In the genomic region with DNA sequence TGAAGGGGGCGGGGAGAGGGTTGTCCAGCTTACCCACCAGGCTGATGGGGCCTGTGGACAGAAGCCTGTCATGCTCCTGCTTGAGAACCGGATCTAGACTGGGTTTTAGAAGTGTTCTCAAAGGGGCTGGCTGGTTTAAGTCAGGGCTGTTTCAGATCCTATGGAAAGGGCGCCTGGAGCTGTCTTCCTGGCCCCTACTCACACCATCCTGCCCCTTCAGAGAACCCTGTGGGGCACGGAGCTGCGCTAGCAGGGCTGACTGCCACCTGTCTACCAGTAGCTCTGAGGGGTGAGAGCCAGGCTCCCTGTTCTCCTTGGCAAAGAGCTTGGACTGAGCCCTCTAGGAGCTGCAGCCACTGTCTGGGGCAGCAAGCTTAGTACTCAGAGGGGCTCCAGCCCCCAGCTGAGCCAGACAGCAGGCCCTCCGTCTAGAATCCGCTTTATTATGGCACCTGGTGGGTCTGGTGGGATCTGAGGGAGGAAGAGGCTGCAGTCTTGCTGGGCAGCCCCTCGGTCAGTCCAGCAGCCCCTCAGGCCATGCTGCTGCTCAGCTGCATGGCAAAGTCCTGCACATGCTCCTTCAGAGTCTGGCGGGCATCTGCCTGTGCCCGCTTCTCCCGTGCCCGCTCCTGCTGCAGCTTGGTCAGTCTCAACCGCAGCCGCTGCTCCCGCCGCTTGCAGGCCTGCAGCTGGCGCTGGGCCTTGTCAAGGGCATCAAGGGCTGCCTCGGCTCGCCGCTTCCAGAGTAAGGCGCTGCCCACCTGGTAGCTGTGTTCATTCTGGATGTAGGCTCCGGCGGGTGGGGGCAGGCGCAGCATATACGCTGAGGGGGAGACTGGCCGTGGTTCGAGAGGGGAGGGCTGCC, we compare ENCODE assay signal across 8 cellular contexts. TPM values are rescaled to one million over a fixed set of nuclear protein-coding genes. Genes with fewer than 3 reads are reported as not detected.
DNase-seq lines count a peak whose midpoint lies in the region; ATAC-seq and TF ChIP-seq lines count a peak whose summit lies in the region.

No MANE protein-coding gene starts in this region.

- peak overlapping the region; percentile 97; the same call in 1 of the 2 replicates for H3K9ac ChIP-seq in OCI-LY1 (ENCODE audit: low read length)

- H3K4me3 ChIP-seq in OCI-LY1 (ENCODE audit: low read depth, low read length, poor library complexity, severe bottlenecking), result peak overlapping the region; percentile 85

- peak overlapping the region; percentile 98 for H3K4me2 ChIP-seq in OCI-LY1 (ENCODE audit: low read length)

- H3K27ac Mint-ChIP-seq in activated CD8-positive, alpha-beta memory T cell treated with anti-CD3 and anti-CD28 coated beads, Interleukin-2, amount 10 ng/mL, durations not matched to agents 7 days and 5 days, result peak overlapping the region; percentile 32
- H3K27ac Mint-ChIP-seq in dendritic cell treated with granulocyte-macrophage colony-stimulating factor and Interleukin-4, amounts not matched to agents 40 ng/mL and 50 ng/mL, for 4 days, result no peak overlapping the region
- H3K27ac Mint-ChIP-seq in stimulated activated memory B cell treated with anti-CD40 and anti-IgM and Interleukin-4, amounts not matched to agents 10 μg/mL and 1 μg/mL and 100 μg/mL, for 72 hours, result peak overlapping the region; percentile 97

- H3K27ac ChIP-seq in OCI-LY1 (ENCODE audit: low read depth, low read length, poor library complexity, severe bottlenecking), result peak overlapping the region; percentile 95

- POLR2A ChIA-PET in GM10248 (lab: Yijun Ruan, JAX), result no interaction called here

- intact Hi-C loops in dendritic cell treated with granulocyte-macrophage colony-stimulating factor and Interleukin-4, amounts not matched to agents 40 ng/mL and 50 ng/mL, for 4 days (cut with micrococcal nuclease), result loop anchor here (10.0 kb wide), 1 partner anchor 115 kb away; no protein-coding TSS in a partner anchor

- H3K4me3 Mint-ChIP-seq in activated CD8-positive, alpha-beta memory T cell treated with anti-CD3 and anti-CD28 coated beads, Interleukin-2, amount 10 ng/mL, durations not matched to agents 7 days and 5 days, result peak overlapping the region; percentile 96
- peak overlapping the region; percentile 30 for H3K4me3 Mint-ChIP-seq in dendritic cell treated with granulocyte-macrophage colony-stimulating factor and Interleukin-4, amounts not matched to agents 40 ng/mL and 50 ng/mL, for 4 days
- peak overlapping the region; percentile 97 for H3K4me3 Mint-ChIP-seq in stimulated activated memory B cell treated with anti-CD40 and anti-IgM and Interleukin-4, amounts not matched to agents 10 μg/mL and 1 μg/mL and 100 μg/mL, for 72 hours

- H3K9me2 ChIP-seq in OCI-LY1 (ENCODE audit: low read depth, low read length), result no peaks in the 10 kb centered on the region

- H3K79me2 ChIP-seq in OCI-LY1 (ENCODE audit: insufficient read depth, low read length), result peaks cover 7% of the 10 kb centered on the region; the same call in 1 of the 2 replicates

- H2AFZ ChIP-seq in OCI-LY1 (ENCODE audit: low read length), result no peak overlapping the region

- no peaks in the 10 kb centered on the region for H3F3A ChIP-seq in OCI-LY1 (ENCODE audit: insufficient read depth, low read length)

- CTCF ChIA-PET in activated CD8-positive, alpha-beta memory T cell treated with anti-CD3 and anti-CD28 coated beads, Interleukin-2, amount 10 ng/mL, durations not matched to agents 7 days and 5 days (lab: Charles Lee), result interaction anchor here (1.1 kb wide), 2 partner anchors 14 to 196 kb away, joined by 4 read pairs; no protein-coding TSS in a partner anchor
- CTCF ChIA-PET in GM10248 (lab: Yijun Ruan, JAX), result interaction anchor here (0.9 to 2.5 kb wide), 3 partner anchors 9 to 18 kb away, joined by 3 to 10 read pairs (median 3); a partner anchor contains a TSS

- no peaks in the 10 kb centered on the region for H3K9me3 Mint-ChIP-seq in activated CD8-positive, alpha-beta memory T cell treated with anti-CD3 and anti-CD28 coated beads, Interleukin-2, amount 10 ng/mL, durations not matched to agents 7 days and 5 days (ENCODE audit: low read depth)
- no peaks in the 10 kb centered on the region for H3K9me3 Mint-ChIP-seq in dendritic cell treated with granulocyte-macrophage colony-stimulating factor and Interleukin-4, amounts not matched to agents 40 ng/mL and 50 ng/mL, for 4 days
- no peaks in the 10 kb centered on the region for H3K9me3 Mint-ChIP-seq in stimulated activated memory B cell treated with anti-CD40 and anti-IgM and Interleukin-4, amounts not matched to agents 10 μg/mL and 1 μg/mL and 100 μg/mL, for 72 hours

- peaks cover 28% of the 10 kb centered on the region; the same call in 1 of the 2 replicates for H3K36me3 ChIP-seq in OCI-LY1 (ENCODE audit: insufficient read depth, low read length)

- H4K20me1 ChIP-seq in OCI-LY1 (ENCODE audit: insufficient read depth, low read length), result no peaks in the 10 kb centered on the region

- no peaks in the 10 kb centered on the region for H3K27me3 ChIP-seq in OCI-LY1 (ENCODE audit: insufficient read depth, low read length)

- H3K9me3 ChIP-seq in OCI-LY1 (ENCODE audit: low read length), result no peaks in the 10 kb centered on the region

- peaks cover 36% of the 10 kb centered on the region for H3K4me1 ChIP-seq in OCI-LY1 (ENCODE audit: insufficient read depth, low read length, severe bottlenecking)

- TF ChIP-seq CTCF in OCI-LY1 (IDR thresholded peaks at IDR 0.05; ENCODE audit: low read length) (no peak), GM10248 (IDR thresholded peaks at IDR 0.05; ENCODE audit: control extremely low read depth, extremely low read depth, low read depth, missing control alignments) (no peak)

- H3K36me3 Mint-ChIP-seq in activated CD8-positive, alpha-beta memory T cell treated with anti-CD3 and anti-CD28 coated beads, Interleukin-2, amount 10 ng/mL, durations not matched to agents 7 days and 5 days, result peaks cover 2% of the 10 kb centered on the region
- H3K36me3 Mint-ChIP-seq in dendritic cell treated with granulocyte-macrophage colony-stimulating factor and Interleukin-4, amounts not matched to agents 40 ng/mL and 50 ng/mL, for 4 days (ENCODE audit: low read depth), result peaks cover 77% of the 10 kb centered on the region
- H3K36me3 Mint-ChIP-seq in stimulated activated memory B cell treated with anti-CD40 and anti-IgM and Interleukin-4, amounts not matched to agents 10 μg/mL and 1 μg/mL and 100 μg/mL, for 72 hours, result peaks cover 18% of the 10 kb centered on the region

- no peak for ATAC-seq in activated CD8-positive, alpha-beta memory T cell treated with anti-CD3 and anti-CD28 coated beads, Interleukin-2, amount 10 ng/mL, durations not matched to agents 7 days and 5 days
- no peak for ATAC-seq in stimulated activated memory B cell treated with anti-CD40 and anti-IgM and Interleukin-4, amounts not matched to agents 10 μg/mL and 1 μg/mL and 100 μg/mL, for 72 hours
- ATAC-seq in HG03571 (IDR thresholded peaks at IDR 0.05; ENCODE audit: unreplicated experiment), result no peak

- peaks cover 28% of the 10 kb centered on the region for H3K4me1 Mint-ChIP-seq in activated CD8-positive, alpha-beta memory T cell treated with anti-CD3 and anti-CD28 coated beads, Interleukin-2, amount 10 ng/mL, durations not matched to agents 7 days and 5 days
- peaks cover 40% of the 10 kb centered on the region for H3K4me1 Mint-ChIP-seq in dendritic cell treated with granulocyte-macrophage colony-stimulating factor and Interleukin-4, amounts not matched to agents 40 ng/mL and 50 ng/mL, for 4 days (ENCODE audit: low read depth)
- peaks cover 40% of the 10 kb centered on the region for H3K4me1 Mint-ChIP-seq in stimulated activated memory B cell treated with anti-CD40 and anti-IgM and Interleukin-4, amounts not matched to agents 10 μg/mL and 1 μg/mL and 100 μg/mL, for 72 hours

- no peak for DNase-seq in activated CD8-positive, alpha-beta memory T cell treated with anti-CD3 and anti-CD28 coated beads, Interleukin-2, amount 10 ng/mL, durations not matched to agents 7 days and 5 days
- no peak for DNase-seq in activated CD8-positive, alpha-beta memory T cell treated with anti-CD3 and anti-CD28 coated beads, Interleukin-2, amount 50 U/mL, for 4 hours
- DNase-seq in GOT3 (lab: John Stamatoyannopoulos, UW) (no peak), GM10248 (ENCODE audit: extremely low spot score) (no peak)

- no peaks in the 10 kb centered on the region for H3K27me3 Mint-ChIP-seq in activated CD8-positive, alpha-beta memory T cell treated with anti-CD3 and anti-CD28 coated beads, Interleukin-2, amount 10 ng/mL, durations not matched to agents 7 days and 5 days
- no peaks in the 10 kb centered on the region for H3K27me3 Mint-ChIP-seq in dendritic cell treated with granulocyte-macrophage colony-stimulating factor and Interleukin-4, amounts not matched to agents 40 ng/mL and 50 ng/mL, for 4 days
- no peaks in the 10 kb centered on the region for H3K27me3 Mint-ChIP-seq in stimulated activated memory B cell treated with anti-CD40 and anti-IgM and Interleukin-4, amounts not matched to agents 10 μg/mL and 1 μg/mL and 100 μg/mL, for 72 hours

RNA-seq across cellular contexts. Expression of a gene that starts 2.3 kb away (rescaled TPM):
- total RNA-seq in activated CD8-positive, alpha-beta memory T cell treated with anti-CD3 and anti-CD28 coated beads, Interleukin-2, amount 10 ng/mL, durations not matched to agents 7 days and 5 days, result 10 to 100 TPM; 25.9 to 28.7 TPM

RNA-seq across cellular contexts. Expression of a gene that starts 15.4 kb away (rescaled TPM):
- under 1 TPM; 0.32 to 0.42 TPM for total RNA-seq in activated CD8-positive, alpha-beta memory T cell treated with anti-CD3 and anti-CD28 coated beads, Interleukin-2, amount 10 ng/mL, durations not matched to agents 7 days and 5 days

RNA-seq across cellular contexts. Expression of a gene that starts 17.5 kb away (rescaled TPM):
- 10 to 100 TPM; 69.3 to 78.0 TPM for total RNA-seq in activated CD8-positive, alpha-beta memory T cell treated with anti-CD3 and anti-CD28 coated beads, Interleukin-2, amount 10 ng/mL, durations not matched to agents 7 days and 5 days

RNA-seq across cellular contexts. Expression of a gene that starts 32.5 kb away (rescaled TPM):
- total RNA-seq in activated CD8-positive, alpha-beta memory T cell treated with anti-CD3 and anti-CD28 coated beads, Interleukin-2, amount 10 ng/mL, durations not matched to agents 7 days and 5 days, result under 1 TPM; 0.66 to 0.67 TPM

RNA-seq across cellular contexts. Expression of a gene that starts 32.8 kb away (rescaled TPM):
- total RNA-seq in activated CD8-positive, alpha-beta memory T cell treated with anti-CD3 and anti-CD28 coated beads, Interleukin-2, amount 10 ng/mL, durations not matched to agents 7 days and 5 days, result under 1 TPM; 0.16 to 0.53 TPM

Comparison
In these comparisons a context has a peak if more than half of its experiments do, and no peak if none do; other contexts are left out.
1. H3K4me3 Mint-ChIP-seq: peak in every context shown above with its lines; median percentile 97 in stimulated activated memory B cell treated with anti-CD40 and anti-IgM and Interleukin-4, amounts not matched to agents 10 μg/mL and 1 μg/mL and 100 μg/mL, for 72 hours; 96 in activated CD8-positive, alpha-beta memory T cell treated with anti-CD3 and anti-CD28 coated beads, Interleukin-2, amount 10 ng/mL, durations not matched to agents 7 days and 5 days; 30 in dendritic cell treated with granulocyte-macrophage colony-stimulating factor and Interleukin-4, amounts not matched to agents 40 ng/mL and 50 ng/mL, for 4 days.